In the genomic region with DNA sequence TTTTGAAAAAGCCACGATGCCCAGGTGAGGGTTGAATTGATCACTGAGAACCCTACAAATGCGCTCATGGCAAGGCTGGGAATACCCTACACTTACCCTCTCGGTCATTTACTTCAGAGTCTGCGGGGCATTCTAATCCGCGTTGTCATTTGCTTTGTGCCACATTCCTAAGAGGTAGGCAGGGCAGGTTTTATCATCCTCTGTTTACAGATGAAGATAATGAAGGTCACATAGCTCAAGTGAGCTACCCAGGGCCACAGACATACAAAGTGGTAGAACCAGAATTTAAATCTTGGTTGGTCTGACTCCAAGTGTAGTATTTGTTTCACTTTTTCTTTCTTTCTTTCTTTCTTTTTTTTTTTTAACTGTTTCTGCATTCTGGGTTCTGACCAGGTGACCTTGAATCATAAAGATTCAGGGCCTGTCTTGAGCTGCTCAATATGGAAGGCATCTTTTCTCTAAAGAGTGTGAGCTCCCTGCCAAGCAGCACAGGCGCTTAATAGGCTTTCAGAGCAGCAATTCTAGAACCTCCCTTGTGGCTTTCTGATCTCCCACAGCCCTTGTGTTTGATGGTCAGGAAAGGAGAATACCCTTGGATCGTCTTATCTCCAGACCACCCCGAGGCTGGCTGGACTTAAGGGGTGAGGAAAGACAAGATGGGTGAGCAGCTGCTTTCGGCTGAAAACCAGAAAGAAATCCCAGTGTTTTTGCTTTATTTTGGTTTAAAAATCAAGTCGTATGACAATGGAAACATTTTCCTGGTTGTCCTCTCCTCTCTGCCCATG, we compare ENCODE assay signal across 9 cellular contexts. TPM values are rescaled to one million over a fixed set of nuclear protein-coding genes. Genes with fewer than 3 reads are reported as not detected.
A peak's percentile ranks its signal among the peaks of the same experiment; 100 is the strongest.
DNase-seq lines count a peak whose midpoint lies in the region; ATAC-seq and TF ChIP-seq lines count a peak whose summit lies in the region.
"Had no signal": no experiment of that assay in that cellular context is flagged by ENCODE, and none has a peak within 500 bp of the region (broad histone marks: within the 10 kb centered on the region; RNA-seq: fewer than 3 reads in every experiment).

No MANE protein-coding gene starts in this region.

- H3K4me3 ChIP-seq in GM08714 (ENCODE audit: low read length) (peak overlapping the region; percentile 69; the same call in 1 of the 2 replicates), MG63 (no peak overlapping the region)

- no peaks in the 10 kb centered on the region for H3K27me3 Mint-ChIP-seq in naive B cell

- peaks cover 0 to 7% of the 10 kb centered on the region in 2 donors for H3K36me3 Mint-ChIP-seq in naive B cell

- peak overlapping the region; percentile 91 for H3K27ac ChIP-seq in VCaP

- TF ChIP-seq CTCF in VCaP (conservative IDR thresholded peaks at IDR 0.05) = no peak

- H3K27ac Mint-ChIP-seq in naive B cell = peak overlapping the region; percentile 76 to 99 (median 96)

- H3K36me3 ChIP-seq in MG63 = no peaks in the 10 kb centered on the region

- no peak for DNase-seq in naive B cell
- no peak for DNase-seq in nucleus accumbens (lab: John Stamatoyannopoulos, UW)
- no peak for DNase-seq in MG63

- no peaks in the 10 kb centered on the region for H3K27me3 ChIP-seq in MG63

- H3K4me3 Mint-ChIP-seq in naive B cell = peak overlapping the region; percentile 90 to 100 (median 98)

- H3K9me3 Mint-ChIP-seq in naive B cell = no peaks in the 10 kb centered on the region

- H3K4me1 Mint-ChIP-seq in naive B cell = peaks cover 48 to 63% (median 56%) of the 10 kb centered on the region in 3 donors

- no peaks in the 10 kb centered on the region for H3K9me3 ChIP-seq in MG63

- ATAC-seq in HG02610 (IDR thresholded peaks at IDR 0.05; ENCODE audit: unreplicated experiment) = peak; percentile 25
- no peak for ATAC-seq in naive B cell (ENCODE audit: low read depth in 2 of 2)
- no peak for ATAC-seq in HG02938 (IDR thresholded peaks at IDR 0.05; ENCODE audit: unreplicated experiment)
- no peak for ATAC-seq in HG03095 (IDR thresholded peaks at IDR 0.05; ENCODE audit: unreplicated experiment)

RNA-seq across cellular contexts. Expression of a gene that starts 0.7 kb away (rescaled TPM):
- 10 to 100 TPM in 2 of 6 donors, 1 to 10 TPM in 4; 2.6 to 12.9 (median 6.5) TPM for polyA plus RNA-seq in naive B cell (ENCODE audit: low read depth in 6 of 6)
- not detected in 2 replicates for total RNA-seq in MG63 (2014; rRNA removed; shearing (Covaris generic); ENCODE audit: low replicate concordance)
- total RNA-seq: myocyte had no signal

RNA-seq across cellular contexts. Expression of a gene that starts 56.8 kb away (rescaled TPM):
- polyA plus RNA-seq in naive B cell (ENCODE audit: low read depth in 6 of 6) = under 1 TPM in 4 of 6 donors, not detected in 2; 0.22 to 0.69 (median 0.49) TPM
- total RNA-seq in MG63 (2014; rRNA removed; shearing (Covaris generic); ENCODE audit: low replicate concordance) = 0.43 and 0.72 TPM in 2 replicates
